ENCODE assay signal across 15 cellular contexts in genomic region chr3:159632124-159632523, GRCh38.
"Had no signal": no experiment of that assay in that cellular context is flagged by ENCODE, and none has a peak within 500 bp of the region (broad histone marks: within the 10 kb centered on the region; RNA-seq: fewer than 3 reads in every experiment).

No MANE protein-coding gene starts in this region.

- H3K36me3 ChIP-seq: colonic mucosa, esophagus squamous epithelium, neutrophil, vagina had no signal

- H3K27me3 ChIP-seq: colonic mucosa, esophagus squamous epithelium, neutrophil, vagina had no signal

- H3K4me3 ChIP-seq: colonic mucosa, esophagus squamous epithelium, vagina had no signal

- H3K4me3 Mint-ChIP-seq: activated naive CD8-positive, alpha-beta T cell; naive B cell had no signal

- H3K9me3 ChIP-seq: colonic mucosa, esophagus squamous epithelium, neutrophil, vagina had no signal

- H3K27me3 Mint-ChIP-seq: activated naive CD8-positive, alpha-beta T cell had no signal

- DNase-seq: activated CD4-positive, alpha-beta T cell treated with anti-CD3 and anti-CD28 coated beads, Interleukin-2, amount 50 U/mL, for 1 hour; activated CD8-positive, alpha-beta memory T cell treated with anti-CD3 and anti-CD28 coated beads for 24 hours; activated gamma-delta T cell treated with Interleukin-2 at 50 U/mL for 16 hours; amniotic stem cell; central memory CD4-positive, alpha-beta T cell; colonic mucosa; esophagus squamous epithelium; left cardiac atrium; naive B cell; stimulated activated CD4-positive, alpha-beta T cell treated with anti-CD3 and anti-CD28 coated beads, Interleukin-1b, Interleukin-23, amount 100 ng/mL, for 48 hours; T-helper 9 cell had no signal

- ATAC-seq: activated CD4-positive, CD25-positive, alpha-beta regulatory T cell treated with anti-CD3 and anti-CD28 coated beads, Interleukin-2, amount 50 U/mL, for 24 hours; left cardiac atrium had no signal

- H3K36me3 Mint-ChIP-seq: activated naive CD8-positive, alpha-beta T cell; naive B cell had no signal

- H3K27ac ChIP-seq: colonic mucosa, esophagus squamous epithelium, neutrophil, vagina had no signal

- H3K27ac Mint-ChIP-seq: activated naive CD8-positive, alpha-beta T cell; naive B cell had no signal

- H3K4me1 Mint-ChIP-seq: naive B cell had no signal

- H3K4me1 ChIP-seq: colonic mucosa, esophagus squamous epithelium, vagina had no signal
